18 cellular contexts compared by ENCODE assay signal in the genomic region with DNA sequence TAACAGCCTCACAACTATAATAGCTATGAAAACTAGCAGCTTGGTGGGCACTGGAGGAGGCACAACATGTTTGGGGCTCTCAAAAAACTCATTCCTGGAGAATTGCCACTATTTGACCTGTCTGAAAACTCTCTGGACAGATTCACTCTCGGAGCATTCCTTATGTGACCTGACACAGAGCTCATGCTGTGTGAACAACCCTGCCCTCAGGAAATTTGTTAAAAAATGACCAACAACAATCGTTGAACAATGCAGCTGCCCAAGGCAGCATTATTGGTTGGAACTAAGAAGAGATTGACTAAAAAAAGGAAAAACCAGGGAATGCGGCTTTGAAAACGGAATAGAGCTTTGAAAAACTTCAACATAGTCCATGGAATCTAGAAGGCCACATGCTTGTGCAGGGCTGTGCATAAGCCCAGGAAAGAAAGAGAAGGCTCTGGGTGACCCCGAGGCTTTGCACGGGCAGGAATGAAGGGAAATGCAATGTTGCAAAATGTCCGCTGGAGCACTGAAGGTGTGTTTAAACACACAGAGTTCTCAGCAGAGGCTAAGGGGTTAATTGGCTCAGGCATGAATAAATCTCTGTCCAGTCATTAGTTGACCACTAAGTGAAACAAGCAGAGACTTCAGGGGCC.
"Had no signal": no experiment of that assay in that cellular context is flagged by ENCODE, and none has a peak within 500 bp of the region (broad histone marks: within the 10 kb centered on the region; RNA-seq: fewer than 3 reads in every experiment).

No MANE protein-coding gene starts in this region.

- H3K36me3 ChIP-seq: ovary, suprapubic skin, thyroid gland, upper lobe of left lung, uterus had no signal

- H2AFZ ChIP-seq: hepatocyte had no signal

- H3K79me2 ChIP-seq: hepatocyte had no signal

- DNase-seq: foreskin melanocyte; head of caudate nucleus; kidney; left cardiac atrium; left ventricle myocardium superior; naive thymus-derived CD4-positive, alpha-beta T cell; ovary; right cardiac atrium; stimulated activated CD4-positive, alpha-beta T cell treated with anti-CD3 and anti-CD28 coated beads, Interleukin-4, amount 100 ng/mL, for 1 hour; stimulated activated CD8-positive, alpha-beta memory T cell treated with anti-CD3 and anti-CD28 coated beads, Interleukin-4, amount 100 ng/mL, for 48 hours; stimulated activated naive CD8-positive, alpha-beta T cell treated with anti-CD3 and anti-CD28 coated beads, Interleukin-15, Interleukin-2, amounts not matched to agents 100 U/mL and 50 U/mL, for 24 hours; thyroid gland; upper lobe of left lung; uterus had no signal

- ATAC-seq: left cardiac atrium; left ventricle myocardium superior; naive thymus-derived CD4-positive, alpha-beta T cell; right cardiac atrium; stimulated activated effector memory CD8-positive, alpha-beta T cell treated with anti-CD3 and anti-CD28 coated beads, Interleukin-12 subunit alpha, Interleukin-12 subunit beta, amount 100 ng/mL, for 72 hours; stimulated activated naive CD8-positive, alpha-beta T cell treated with anti-CD3 and anti-CD28 coated beads, Interleukin-15, Interleukin-2, amounts not matched to agents 100 U/mL and 50 U/mL, for 24 hours had no signal

- H3K9me3 ChIP-seq: ovary, suprapubic skin, thyroid gland, upper lobe of left lung, uterus had no signal

- H3K4me3 ChIP-seq: hepatocyte, ovary, suprapubic skin, thyroid gland, upper lobe of left lung, uterus had no signal

- H3K27ac ChIP-seq: hepatocyte, ovary, suprapubic skin, thyroid gland, upper lobe of left lung, uterus had no signal

- H3K27ac Mint-ChIP-seq: dendritic cell treated with granulocyte-macrophage colony-stimulating factor and Interleukin-4, amounts not matched to agents 40 ng/mL and 50 ng/mL, for 4 days; naive thymus-derived CD4-positive, alpha-beta T cell; stimulated activated effector memory CD8-positive, alpha-beta T cell treated with anti-CD3 and anti-CD28 coated beads, Interleukin-12 subunit alpha, Interleukin-12 subunit beta, amount 100 ng/mL, for 72 hours had no signal

- H3K4me1 Mint-ChIP-seq: naive thymus-derived CD4-positive, alpha-beta T cell; stimulated activated effector memory CD8-positive, alpha-beta T cell treated with anti-CD3 and anti-CD28 coated beads, Interleukin-12 subunit alpha, Interleukin-12 subunit beta, amount 100 ng/mL, for 72 hours had no signal

- H3K36me3 Mint-ChIP-seq: stimulated activated effector memory CD8-positive, alpha-beta T cell treated with anti-CD3 and anti-CD28 coated beads, Interleukin-12 subunit alpha, Interleukin-12 subunit beta, amount 100 ng/mL, for 72 hours had no signal

- H3K9me3 Mint-ChIP-seq: dendritic cell treated with granulocyte-macrophage colony-stimulating factor and Interleukin-4, amounts not matched to agents 40 ng/mL and 50 ng/mL, for 4 days; stimulated activated effector memory CD8-positive, alpha-beta T cell treated with anti-CD3 and anti-CD28 coated beads, Interleukin-12 subunit alpha, Interleukin-12 subunit beta, amount 100 ng/mL, for 72 hours had no signal

- H3K4me1 ChIP-seq: thyroid gland, upper lobe of left lung, uterus had no signal

- H3K4me3 Mint-ChIP-seq: dendritic cell treated with granulocyte-macrophage colony-stimulating factor and Interleukin-4, amounts not matched to agents 40 ng/mL and 50 ng/mL, for 4 days; naive thymus-derived CD4-positive, alpha-beta T cell; stimulated activated effector memory CD8-positive, alpha-beta T cell treated with anti-CD3 and anti-CD28 coated beads, Interleukin-12 subunit alpha, Interleukin-12 subunit beta, amount 100 ng/mL, for 72 hours had no signal

- H3K4me2 ChIP-seq: hepatocyte had no signal

- H3K27me3 ChIP-seq: hepatocyte, ovary, suprapubic skin, thyroid gland, uterus had no signal
